Comparison of ENCODE assay signal across 1 cellular context in the genomic region with DNA sequence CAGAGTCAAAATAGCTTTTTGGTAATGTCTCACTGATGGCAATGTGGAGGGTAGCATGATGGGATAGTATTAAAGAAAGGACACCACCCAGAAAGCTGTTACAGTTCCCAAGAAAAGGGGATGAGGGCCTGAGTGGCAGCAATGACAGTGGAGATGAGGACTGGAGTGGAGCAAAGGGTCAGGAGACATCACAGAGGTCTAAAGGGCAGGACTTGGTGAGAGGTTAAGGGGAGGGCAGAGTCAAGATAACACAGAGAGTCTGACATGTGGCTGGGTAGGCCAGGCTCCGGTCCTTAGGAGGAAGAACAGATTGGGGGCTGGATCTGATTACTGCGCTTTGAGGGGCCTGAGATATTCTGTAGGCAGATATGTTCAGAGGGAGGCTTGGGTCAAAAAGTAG.
TF ChIP-seq lines count a peak whose summit lies in the region.

No MANE protein-coding gene starts in this region.

TF ChIP-seq in HEK293, 187 proteins besides CTCF, POLR2A, EP300 and RAD21:
- TF ChIP-seq ZBTB8A (tag by site-specific recombination; IDR thresholded peaks at IDR 0.05) (no peak), ZNF169 (tag by site-specific recombination; IDR thresholded peaks at IDR 0.05) (0 out of 2 replicates have a peak, but pooled peaks have one; percentile 16), ZNF133 (tag by site-specific recombination; IDR thresholded peaks at IDR 0.05) (no peak)
TF ChIP-seq in HEK293: peak in this region for 1.
